20 cellular contexts compared by ENCODE assay signal in genomic region chr5:199821-200645, GRCh38. TPM values are rescaled to one million over a fixed set of nuclear protein-coding genes. Genes with fewer than 3 reads are reported as not detected.
DNase-seq lines count a peak whose midpoint lies in the region; ATAC-seq and TF ChIP-seq lines count a peak whose summit lies in the region.
"Had no signal": no experiment of that assay in that cellular context is flagged by ENCODE, and none has a peak within 500 bp of the region (broad histone marks: within the 10 kb centered on the region; RNA-seq: fewer than 3 reads in every experiment).

No MANE protein-coding gene starts in this region.

- no TSS peak for BruUV-seq in OCI-LY7 (replicated peaks; lab: Mats Ljungman, UMichigan)

- WGBS in heart left ventricle, 4 donors: 62 to 73% (median 70%) methylated on average over 23 to 25 of the region's 25 CpGs

- peaks cover 6% of the 10 kb centered on the region; the same call in 1 of the 2 replicates for H3K79me2 ChIP-seq in OCI-LY7 (ENCODE audit: insufficient read depth, low read depth, low read length)

- peaks cover 29% of the 10 kb centered on the region for H3K36me3 ChIP-seq in OCI-LY7 (ENCODE audit: insufficient read depth, low read length)
- peaks cover 0 to 42% (median 20%) of the 10 kb centered on the region in 9 donors for H3K36me3 ChIP-seq in heart left ventricle

- no peaks in the 10 kb centered on the region for H4K20me1 ChIP-seq in OCI-LY7 (ENCODE audit: insufficient read depth, low read length)

- no peaks in the 10 kb centered on the region for H3K9me3 ChIP-seq in OCI-LY7 (ENCODE audit: low read length)
- no peaks in the 10 kb centered on the region for H3K9me3 ChIP-seq in heart left ventricle

- CTCF ChIA-PET in OCI-LY7 (lab: Charles Lee; ENCODE audit: unreplicated experiment): interaction anchor here (0.7 kb wide), 1 partner anchor 9 kb away, joined by 3 read pairs; no protein-coding TSS in a partner anchor

- H3K27ac ChIP-seq in OCI-LY7 (ENCODE audit: low read depth, low read length, poor library complexity, severe bottlenecking) (peak overlapping the region; percentile 93), heart left ventricle (peak overlapping the region in 5 of 12 donors; percentile 13 to 54 (median 22))
- H3K27ac ChIP-seq: GM23248 had no signal

- TF ChIP-seq CTCF in OCI-LY7 (conservative IDR thresholded peaks at IDR 0.05; ENCODE audit: low read length) (no peak), heart left ventricle (IDR thresholded peaks at IDR 0.05) (no peak)

- H3K27me3 ChIP-seq in heart left ventricle: no peaks in the 10 kb centered on the region

- H2AFZ ChIP-seq in OCI-LY7 (ENCODE audit: low read length): no peak overlapping the region
- H2AFZ ChIP-seq: GM23248 had no signal

- ATAC-seq in heart left ventricle: peak; percentile 19 to 54 (median 30)
- no peak for ATAC-seq in HG03521 (IDR thresholded peaks at IDR 0.05; ENCODE audit: unreplicated experiment)

- H3K4me2 ChIP-seq in OCI-LY7 (ENCODE audit: low read length): peak overlapping the region; percentile 77

- H3K4me1 ChIP-seq in OCI-LY7 (ENCODE audit: insufficient read depth, low read length, poor library complexity, severe bottlenecking): peaks cover 58% of the 10 kb centered on the region
- peaks cover 0 to 49% (median 5%) of the 10 kb centered on the region in 12 donors for H3K4me1 ChIP-seq in heart left ventricle

- DNase-seq in AG20443 (ENCODE audit: low spot score) (peak; percentile 7), OCI-LY7 (ENCODE audit: low spot score) (no peak), heart left ventricle (peak in 2 of 5 donors; percentile 37 to 47), mesenteric fat pad (ENCODE audit: low spot score) (peak; percentile 86), NCI-H1436 treated with DMSO at 0.1 percent for 48 hours (lab: John Stamatoyannopoulos, UW) (no peak), NCI-H2171 (lab: John Stamatoyannopoulos, UW) (no peak)
- no peak for DNase-seq in activated CD4-positive, alpha-beta T cell treated with anti-CD3 and anti-CD28 coated beads for 4 hours
- DNase-seq: DMS53; GDM1; GM23248; KG1; NCI-H1048; NCI-H1694; NCI-H2107; NK-92 treated with Interleukin-12 subunit alpha and Interleukin-12 subunit beta, amount 100 ng/mL, for 24 hours; SHP77 had no signal

- H3K9me2 ChIP-seq in OCI-LY7 (ENCODE audit: insufficient read depth, low read length): no peaks in the 10 kb centered on the region

- no peak for TF ChIP-seq POLR2A in heart left ventricle (IDR thresholded peaks at IDR 0.05)

- POLR2A ChIA-PET in OCI-LY7 (lab: Charles Lee): interaction anchor here (1.6 to 3.7 kb wide), 2 partner anchors 9 to 12 kb away, joined by 3 to 28 read pairs; partner anchors contain the start of gene LRRC14B

- intact Hi-C loops in OCI-LY7 (cut with micrococcal nuclease; ENCODE audit: unreplicated experiment): no loop called here
- intact Hi-C loops in heart left ventricle (cut with DNase I): no loop called here

- peak overlapping the region; percentile 51 for H3K4me3 ChIP-seq in OCI-LY7 (ENCODE audit: low read depth, low read length, poor library complexity, severe bottlenecking)
- H3K4me3 ChIP-seq in heart left ventricle: no peak overlapping the region
- H3K4me3 ChIP-seq: GM23248 had no signal

RNA-seq across cellular contexts. Expression of gene LRRC14B, which starts 8.7 kb away (rescaled TPM):
- total RNA-seq in OCI-LY7 (2014; rRNA removed; shearing (Covaris generic)): 4.5 and 9.2 TPM in 2 replicates
- total RNA-seq in OCI-LY7 (2022): 4.4 and 4.9 TPM in 2 replicates
- 100 to 1,000 TPM in 2 of 9 donors, 10 to 100 TPM in 6, 1 to 10 TPM in 1; 7.6 to 133 (median 40.3) TPM for total RNA-seq in heart left ventricle
- 10 to 100 TPM in 1 of 2 donors, 1 to 10 TPM in 1; 6.1 to 50.3 TPM for polyA plus RNA-seq in heart left ventricle
- not detected for total RNA-seq in mesenteric fat pad
- total RNA-seq: A172, GM23248, M059J had no signal
- polyA plus RNA-seq: CD14-positive monocyte, GM23248 had no signal

RNA-seq across cellular contexts. Expression of gene CCDC127, which starts 17.9 kb away (rescaled TPM):
- total RNA-seq in OCI-LY7 (2014; rRNA removed; shearing (Covaris generic)): 6.0 and 10.8 TPM in 2 replicates
- total RNA-seq in OCI-LY7 (2022) (12.4 and 13.7 TPM in 2 replicates), heart left ventricle (10 to 100 TPM in 1 of 9 donors, 1 to 10 TPM in 8; 5.7 to 10.3 (median 7.5) TPM), mesenteric fat pad (6.5 TPM)
- 1 to 10 TPM; 4.8 to 8.5 TPM for polyA plus RNA-seq in heart left ventricle

RNA-seq across cellular contexts. Expression of gene SDHA, which starts 18.1 kb away (rescaled TPM):
- total RNA-seq in OCI-LY7 (2014; rRNA removed; shearing (Covaris generic)): 147 and 151 TPM in 2 replicates
- total RNA-seq in OCI-LY7 (2022) (167 and 175 TPM in 2 replicates), heart left ventricle (100 to 1,000 TPM; 422 to 854 (median 727) TPM), mesenteric fat pad (112 TPM)
- polyA plus RNA-seq in heart left ventricle: 100 to 1,000 TPM; 276 to 861 TPM

Comparison
In these comparisons a context has a peak if more than half of its experiments do, and no peak if none do; other contexts are left out.
1. DNase-seq: peak in AG20443 (single experiment) and mesenteric fat pad (single experiment); none in OCI-LY7 (single experiment), activated CD4-positive, alpha-beta T cell treated with anti-CD3 and anti-CD28 coated beads for 4 hours (0 of 2), NCI-H1436 treated with DMSO at 0.1 percent for 48 hours (single experiment) and NCI-H2171 (single experiment).